In genomic region chr17:11720816-11721215, GRCh38 we compare ENCODE assay signal across 22 cellular contexts.
DNase-seq lines count a peak whose midpoint lies in the region; ATAC-seq and TF ChIP-seq lines count a peak whose summit lies in the region.
"Had no signal": no experiment of that assay in that cellular context is flagged by ENCODE, and none has a peak within 500 bp of the region (broad histone marks: within the 10 kb centered on the region; RNA-seq: fewer than 3 reads in every experiment).

No MANE protein-coding gene starts in this region.

- H3K4me1 ChIP-seq in esophagus muscularis mucosa (no peaks in the 10 kb centered on the region), gastrocnemius medialis (no peaks in the 10 kb centered on the region), testis (no peaks in the 10 kb centered on the region)
- H3K4me1 ChIP-seq: BE2C, BLaER1 had no signal

- intact Hi-C loops in esophagus muscularis mucosa (cut with DNase I) = no loop called here
- intact Hi-C loops in gastrocnemius medialis (cut with DNase I; ENCODE audit: low total_unique reads) = no loop called here
- intact Hi-C loops in testis (cut with DNase I; ENCODE audit: low total_unique reads) = no loop called here

- TF ChIP-seq CTCF in esophagus muscularis mucosa (IDR thresholded peaks at IDR 0.05) = no peak
- no peak for TF ChIP-seq CTCF in gastrocnemius medialis (IDR thresholded peaks at IDR 0.05 in 4 of 5, conservative IDR thresholded peaks at IDR 0.05 in 1 of 5)
- TF ChIP-seq CTCF in testis (IDR thresholded peaks at IDR 0.05) = no peak

- H3K27ac ChIP-seq in esophagus muscularis mucosa (replicated peaks in 1 of 4) (no peak overlapping the region), gastrocnemius medialis (no peak overlapping the region), testis (no peak overlapping the region)
- H3K27ac ChIP-seq: BLaER1 had no signal

- no peaks in the 10 kb centered on the region for H3K27me3 ChIP-seq in esophagus muscularis mucosa
- no peaks in the 10 kb centered on the region for H3K27me3 ChIP-seq in gastrocnemius medialis
- no peaks in the 10 kb centered on the region for H3K27me3 ChIP-seq in testis
- H3K27me3 ChIP-seq: BE2C, BLaER1 had no signal

- WGBS in esophagus muscularis mucosa = 50% methylated on average over 2 of the region's 2 CpGs
- 64 to 84% methylated on average over 2 of the region's 2 CpGs for WGBS in testis, 2 donors

- no peaks in the 10 kb centered on the region for H3K36me3 Mint-ChIP-seq in immature natural killer cell
- H3K36me3 Mint-ChIP-seq: CD14-positive monocyte; CD4-positive, alpha-beta memory T cell; CD4-positive, CD25-positive, alpha-beta regulatory T cell; CD8-positive, alpha-beta memory T cell had no signal

- DNase-seq in esophagus muscularis mucosa (ENCODE audit: extremely low spot score) (peak; percentile 21), gastrocnemius medialis (no peak), immature natural killer cell (no peak), KBM-7 (no peak), testis (no peak)
- DNase-seq: 8988T; ACHN; BE2C; C1 segment of cervical spinal cord; CD4-positive, alpha-beta memory T cell; CD4-positive, CD25-positive, alpha-beta regulatory T cell; CD8-positive, alpha-beta memory T cell; COR-L47; DMS 273 treated with DMSO at 0.1 percent for 48 hours; DMS153; DMS53; DMS79; DND-41; EL; GDM1 had no signal

- in situ Hi-C loops in gastrocnemius medialis (cut with MboI; ENCODE audit: low sequenced_read_pairs in 4 of 4) (loop anchor here in 1 of 4 donors (25.0 kb wide), 1 partner anchor 91 kb away; no protein-coding TSS in a partner anchor), KBM-7 (cut with MboI; ENCODE audit: low pct_unique_long_range_greater_than_20kb, low sequenced_read_pairs) (no loop called here)

- H3K4me3 ChIP-seq in esophagus muscularis mucosa (no peak overlapping the region), gastrocnemius medialis (no peak overlapping the region), testis (no peak overlapping the region)
- H3K4me3 ChIP-seq: BLaER1 had no signal

- H3K4me3 Mint-ChIP-seq in immature natural killer cell = no peak overlapping the region
- H3K4me3 Mint-ChIP-seq: CD14-positive monocyte; CD4-positive, alpha-beta memory T cell; CD4-positive, CD25-positive, alpha-beta regulatory T cell; CD8-positive, alpha-beta memory T cell had no signal

- peak; percentile 36 to 41 for ATAC-seq in gastrocnemius medialis

- no peaks in the 10 kb centered on the region for H3K9me3 ChIP-seq in esophagus muscularis mucosa
- H3K9me3 ChIP-seq in gastrocnemius medialis = no peaks in the 10 kb centered on the region
- no peaks in the 10 kb centered on the region for H3K9me3 ChIP-seq in testis
- H3K9me3 ChIP-seq: BE2C, BLaER1 had no signal

- H3K27ac Mint-ChIP-seq in immature natural killer cell = no peak overlapping the region
- H3K27ac Mint-ChIP-seq: CD14-positive monocyte; CD4-positive, alpha-beta memory T cell; CD4-positive, CD25-positive, alpha-beta regulatory T cell; CD8-positive, alpha-beta memory T cell had no signal

- peaks cover 0 to 13% (median 4%) of the 10 kb centered on the region in 6 donors for H3K9me3 Mint-ChIP-seq in immature natural killer cell

- H3K36me3 ChIP-seq in esophagus muscularis mucosa (no peaks in the 10 kb centered on the region), gastrocnemius medialis (no peaks in the 10 kb centered on the region), testis (ENCODE audit: low read depth, missing control alignments) (no peaks in the 10 kb centered on the region)
- H3K36me3 ChIP-seq: BE2C, BLaER1 had no signal

- TF ChIP-seq EP300 in esophagus muscularis mucosa (IDR thresholded peaks at IDR 0.05) = no peak

- peaks cover 0 to 5% (median 5%) of the 10 kb centered on the region in 3 donors for H3K27me3 Mint-ChIP-seq in immature natural killer cell (ENCODE audit: low read depth in 3 of 3)
- H3K27me3 Mint-ChIP-seq: CD4-positive, alpha-beta memory T cell; CD4-positive, CD25-positive, alpha-beta regulatory T cell; CD8-positive, alpha-beta memory T cell had no signal

- H3K4me1 Mint-ChIP-seq in immature natural killer cell = no peaks in the 10 kb centered on the region
- H3K4me1 Mint-ChIP-seq: CD14-positive monocyte; CD4-positive, CD25-positive, alpha-beta regulatory T cell; CD8-positive, alpha-beta memory T cell had no signal

- TF ChIP-seq POLR2A in esophagus muscularis mucosa (IDR thresholded peaks at IDR 0.05; ENCODE audit: low read depth) = no peak
- no peak for TF ChIP-seq POLR2A in gastrocnemius medialis (IDR thresholded peaks at IDR 0.05)
- no peak for TF ChIP-seq POLR2A in testis (IDR thresholded peaks at IDR 0.05)
